ENCODE assay signal across 8 cellular contexts in genomic region chr16:11583889-11584565, GRCh38. TPM values are rescaled to one million over a fixed set of nuclear protein-coding genes. Genes with fewer than 3 reads are reported as not detected.
A peak's percentile ranks its signal among the peaks of the same experiment; 100 is the strongest.
DNase-seq lines count a peak whose midpoint lies in the region; ATAC-seq and TF ChIP-seq lines count a peak whose summit lies in the region.

No MANE protein-coding gene starts in this region.

- WGBS in tibial nerve, 2 donors = 25 to 27% methylated on average over 7 of the region's 7 CpGs

- no peaks in the 10 kb centered on the region for H3K36me3 ChIP-seq in iPS-20b (ENCODE audit: insufficient read depth, low read depth, low read length)
- no peaks in the 10 kb centered on the region for H3K36me3 ChIP-seq in tibial nerve

- H3K4me1 ChIP-seq in iPS-20b (ENCODE audit: insufficient read depth, low read length) (peaks cover 48% of the 10 kb centered on the region), tibial nerve (peaks cover 0 to 79% (median 31%) of the 10 kb centered on the region in 4 donors)

- TF ChIP-seq CTCF in activated B cell treated with CpG ODN at 0.5 μM for 24 hours (IDR thresholded peaks at IDR 0.05) (no peak), tibial nerve (IDR thresholded peaks at IDR 0.05) (no peak), WTC11 (IDR thresholded peaks at IDR 0.05) (no peak)

- no peaks in the 10 kb centered on the region for H3K27me3 Mint-ChIP-seq in activated B cell treated with CpG ODN at 0.5 μM for 24 hours
- H3K27me3 Mint-ChIP-seq in WTC11 (ENCODE audit: low read depth) = peaks cover 83% of the 10 kb centered on the region

- CTCF ChIA-PET in activated B cell treated with CpG ODN at 0.5 μM for 24 hours (lab: Charles Lee) = interaction anchor here (1.0 kb wide), 1 partner anchor 52 kb away, joined by 3 read pairs; no protein-coding TSS in a partner anchor
- CTCF ChIA-PET in WTC11 (lab: Charles Lee) = interaction anchor here (1.1 to 1.4 kb wide), 4 partner anchors 52 to 188 kb away, joined by 3 to 7 read pairs (median 4); no protein-coding TSS in a partner anchor

- H3K4me3 Mint-ChIP-seq in activated B cell treated with CpG ODN at 0.5 μM for 24 hours (peak overlapping the region; percentile 87), WTC11 (no peak overlapping the region)

- POLR2A ChIA-PET in activated B cell treated with CpG ODN at 0.5 μM for 24 hours (lab: Charles Lee) = interaction anchor here (0.6 to 1.5 kb wide), 7 partner anchors 8 to 438 kb away, joined by 3 to 8 read pairs (median 4); partner anchors contain the start of gene TXNDC11
- POLR2A ChIA-PET in WTC11 (lab: Charles Lee) = no interaction called here

- TF ChIP-seq EP300 in tibial nerve (IDR thresholded peaks at IDR 0.05) = peak in 1 of 2 donors; percentile 46

- peak overlapping the region; percentile 52; the same call in 1 of the 2 replicates for H3K9ac ChIP-seq in iPS-20b (ENCODE audit: low read depth, low read length)

- no peak for TF ChIP-seq POLR2A in tibial nerve (IDR thresholded peaks at IDR 0.05)

- H3K4me1 Mint-ChIP-seq in activated B cell treated with CpG ODN at 0.5 μM for 24 hours = peaks cover 74% of the 10 kb centered on the region
- peaks cover 53% of the 10 kb centered on the region for H3K4me1 Mint-ChIP-seq in WTC11

- intact Hi-C loops in Right ventricle myocardium superior (cut with DNase I) = no loop called here
- intact Hi-C loops in cardiac septum (cut with DNase I) = no loop called here
- intact Hi-C loops in activated B cell treated with CpG ODN at 0.5 μM for 24 hours (cut with micrococcal nuclease) = loop anchor here (1.0 to 10.0 kb wide), 5 partner anchors 51 to 709 kb away; partner anchors contain the start of gene CIITA

- H3K27ac Mint-ChIP-seq in activated B cell treated with CpG ODN at 0.5 μM for 24 hours (peak overlapping the region; percentile 94), WTC11 (no peak overlapping the region)

- H3K4me3 ChIP-seq in iPS-20b (ENCODE audit: low read length) (peak overlapping the region; percentile 80), tibial nerve (peak overlapping the region in 3 of 4 donors; percentile 9 to 21 (median 15))

- peaks cover 31% of the 10 kb centered on the region; the same call in 1 of the 2 replicates for H3K27me3 ChIP-seq in iPS-20b (ENCODE audit: insufficient read depth, low read length)
- H3K27me3 ChIP-seq in tibial nerve = no peaks in the 10 kb centered on the region

- peak; percentile 8 for ATAC-seq in Right ventricle myocardium superior (ENCODE audit: poor library complexity)
- no peak for ATAC-seq in activated B cell treated with CpG ODN at 0.5 μM for 24 hours (ENCODE audit: low read depth)
- no peak for ATAC-seq in GM18520 (IDR thresholded peaks at IDR 0.05; ENCODE audit: unreplicated experiment)
- ATAC-seq in WTC11 = no peak

- DNase-seq in Right ventricle myocardium superior (no peak), cardiac septum (ENCODE audit: low spot score) (no peak), activated B cell treated with CpG ODN at 0.5 μM for 24 hours (no peak), tibial nerve (ENCODE audit: low spot score in 2 of 2) (no peak), WTC11 (ENCODE audit: low spot score) (no peak), NCI-H1930 (lab: John Stamatoyannopoulos, UW) (no peak)

- H3K27ac ChIP-seq in iPS-20b (ENCODE audit: low read length) (no peak overlapping the region), tibial nerve (peak overlapping the region; percentile 31 to 98 (median 66))

- H3K9me3 ChIP-seq in iPS-20b (ENCODE audit: insufficient read depth, low read depth, low read length) = no peaks in the 10 kb centered on the region
- peaks cover 0 to 5% (median 0%) of the 10 kb centered on the region in 4 donors for H3K9me3 ChIP-seq in tibial nerve

- H3K36me3 Mint-ChIP-seq in activated B cell treated with CpG ODN at 0.5 μM for 24 hours (ENCODE audit: low read depth) (peaks cover 25% of the 10 kb centered on the region), WTC11 (peaks cover 24% of the 10 kb centered on the region)

- H3K9me3 Mint-ChIP-seq in activated B cell treated with CpG ODN at 0.5 μM for 24 hours (no peaks in the 10 kb centered on the region), WTC11 (peaks cover 6% of the 10 kb centered on the region)

TF ChIP-seq in WTC11, 78 proteins besides CTCF, POLR2A, EP300 and RAD21:
- TF ChIP-seq ZMAT4 (CRISPR knock-in tag; IDR thresholded peaks at IDR 0.05) (no peak), JAZF1 (CRISPR knock-in tag; IDR thresholded peaks at IDR 0.05) (no peak), SMAD4 (CRISPR knock-in tag; IDR thresholded peaks at IDR 0.05) (no peak), TEAD4 (CRISPR knock-in tag; IDR thresholded peaks at IDR 0.05) (no peak), FOXP1 (CRISPR knock-in tag; IDR thresholded peaks at IDR 0.05; ENCODE audit: borderline replicate concordance) (no peak), AFF4 (CRISPR knock-in tag; IDR thresholded peaks at IDR 0.05; ENCODE audit: borderline replicate concordance) (no peak), SOX15 (CRISPR knock-in tag; IDR thresholded peaks at IDR 0.05) (no peak), ERG (CRISPR knock-in tag; IDR thresholded peaks at IDR 0.05) (no peak)

RNA-seq across cellular contexts. Expression of gene LITAF, which starts 2.7 kb away (rescaled TPM):
- total RNA-seq in Right ventricle myocardium superior (74.3 TPM), cardiac septum (40.5 TPM), activated B cell treated with CpG ODN at 0.5 μM for 24 hours (124 and 126 TPM in 2 replicates), tibial nerve (10 to 100 TPM; 54.8 to 73.0 (median 65.3) TPM), WTC11 (2021) (72.4 to 77.7 TPM (median 73.0 TPM) in 3 replicates)
